ENCODE assay signal across 2 cellular contexts in genomic region chr3:158261371-158261991, GRCh38.
TF ChIP-seq lines count a peak whose summit lies in the region.

No MANE protein-coding gene starts in this region.

TF ChIP-seq in SK-N-SH, 30 proteins besides CTCF, POLR2A, EP300 and RAD21 (continued from another document):
- TF ChIP-seq FOSL2 (IDR thresholded peaks at IDR 0.05; ENCODE audit: borderline replicate concordance, low read depth) (no peak), MAX (IDR thresholded peaks at IDR 0.05; ENCODE audit: low read depth) (no peak), GATA2 (CRISPR knock-in tag; IDR thresholded peaks at IDR 0.05) (no peak), TCF12 (IDR thresholded peaks at IDR 0.05) (no peak), RCOR1 (IDR thresholded peaks at IDR 0.05; ENCODE audit: low read length) (no peak), FOXM1 (IDR thresholded peaks at IDR 0.05; ENCODE audit: low read depth) (no peak), YY1 (IDR thresholded peaks at IDR 0.05; ENCODE audit: low read depth) (no peak), RFX5 (IDR thresholded peaks at IDR 0.05; ENCODE audit: low read length) (no peak), USF2 (IDR thresholded peaks at IDR 0.05; ENCODE audit: borderline replicate concordance, low read depth, low read length) (no peak), RXRA (IDR thresholded peaks at IDR 0.05; ENCODE audit: borderline replicate concordance, low read depth) (no peak)

TF ChIP-seq in SK-N-SH treated with all-trans-retinoic acid at 6 μM for 48 hours, 23 proteins besides CTCF, POLR2A, EP300 and RAD21 (continued from another document):
- no peak for TF ChIP-seq TSHZ2 (CRISPR knock-in tag; IDR thresholded peaks at IDR 0.05)
- no peak for TF ChIP-seq CSDC2 (CRISPR knock-in tag; IDR thresholded peaks at IDR 0.05)
- no peak for TF ChIP-seq ZFP30 (CRISPR knock-in tag; IDR thresholded peaks at IDR 0.05)
- no peak for TF ChIP-seq ARNTL (CRISPR knock-in tag; IDR thresholded peaks at IDR 0.05; ENCODE audit: borderline replicate concordance, low read depth)
- no peak for TF ChIP-seq RARB (CRISPR knock-in tag; IDR thresholded peaks at IDR 0.05)
